Comparison of ENCODE assay signal across 8 cellular contexts in the genomic region with DNA sequence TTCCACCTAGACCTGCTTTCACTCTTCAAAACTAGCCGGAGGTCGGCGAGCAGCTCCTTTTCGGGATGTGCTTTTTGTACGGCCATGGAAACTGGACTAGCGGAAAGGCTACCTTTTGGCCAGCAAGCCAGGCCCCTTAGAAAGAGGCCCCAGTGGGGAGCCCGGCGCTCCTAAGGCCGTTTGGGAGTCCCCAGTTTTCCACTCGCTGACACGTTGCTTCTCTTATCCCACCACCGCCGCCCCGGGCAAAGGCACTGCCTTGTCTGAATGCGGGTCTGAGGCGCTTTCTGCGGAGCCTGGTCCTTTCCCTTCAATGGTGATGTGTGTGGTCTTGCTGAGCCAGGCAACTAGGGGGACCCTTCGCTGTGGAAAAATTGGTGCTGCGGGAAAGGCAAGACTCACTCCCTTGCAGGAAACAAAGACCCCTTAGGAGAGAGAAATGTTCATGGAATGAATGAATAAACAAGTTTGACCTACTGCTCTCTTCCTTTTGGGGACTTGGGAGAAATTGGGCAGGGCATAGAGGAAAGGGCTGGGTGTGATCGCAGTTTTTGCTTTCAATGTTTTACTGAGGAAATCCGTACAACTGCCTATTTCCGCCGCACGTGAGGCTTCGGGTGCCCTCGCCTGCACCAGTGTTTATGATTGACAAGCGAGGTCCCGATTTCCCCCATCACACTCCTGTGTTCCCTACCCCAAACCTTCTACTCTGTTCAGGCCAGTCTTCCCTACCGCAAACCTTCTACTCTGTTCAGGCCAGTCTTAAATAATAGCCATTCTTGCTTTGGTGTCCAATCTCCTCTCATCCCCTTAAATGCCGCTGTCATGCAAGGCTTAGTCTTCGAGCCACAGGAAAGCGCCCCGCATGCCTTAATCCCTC. TPM values are rescaled to one million over a fixed set of nuclear protein-coding genes. Genes with fewer than 3 reads are reported as not detected.
A peak's percentile ranks its signal among the peaks of the same experiment; 100 is the strongest.
DNase-seq lines count a peak whose midpoint lies in the region; ATAC-seq lines count a peak whose summit lies in the region.

No MANE protein-coding gene starts in this region.

- DNase-seq in AG20443 (ENCODE audit: low spot score) (peak; percentile 42), HAP-1 (ENCODE audit: low spot score in 2 of 2) (peak; percentile 35 to 71), SK-N-DZ (ENCODE audit: low spot score) (peak; percentile 80), anterior cingulate cortex (lab: John Stamatoyannopoulos, UW) (peak in 37 of 58 donors; percentile 5 to 49 (median 27)), hypothalamus (lab: John Stamatoyannopoulos, UW) (peak in 39 of 51 donors; percentile 10 to 69 (median 36))

- no peaks in the 10 kb centered on the region for H3K27me3 ChIP-seq in HAP-1 (ENCODE audit: low read depth)
- H3K27me3 ChIP-seq in rectal smooth muscle tissue (ENCODE audit: control insufficient read depth, insufficient read depth, low read length), result no peaks in the 10 kb centered on the region

- H3K27ac ChIP-seq in rectal smooth muscle tissue (ENCODE audit: low read depth, low read length), result peak overlapping the region; percentile 84

- H3K9me3 ChIP-seq in HAP-1, result no peaks in the 10 kb centered on the region

- ATAC-seq in GM21529 (IDR thresholded peaks at IDR 0.05; ENCODE audit: unreplicated experiment), result no peak
- no peak for ATAC-seq in HG03571 (IDR thresholded peaks at IDR 0.05; ENCODE audit: unreplicated experiment)

- peak overlapping the region; percentile 72 for H3K9ac ChIP-seq in rectal smooth muscle tissue (ENCODE audit: low read length)

- H3K4me1 ChIP-seq in HAP-1 (peaks cover 22% of the 10 kb centered on the region), rectal smooth muscle tissue (ENCODE audit: control insufficient read depth, insufficient read depth, low read length) (peaks cover 16% of the 10 kb centered on the region)

- in situ Hi-C loops in HAP-1 (cut with MboI; ENCODE audit: low sequenced_read_pairs), result no loop called here

- H3K36me3 ChIP-seq in HAP-1 (replicated peaks) (peaks cover 34% of the 10 kb centered on the region), rectal smooth muscle tissue (ENCODE audit: control insufficient read depth, insufficient read depth, low read length) (peaks cover 2% of the 10 kb centered on the region)

- H3K4me3 ChIP-seq in HAP-1, result peak overlapping the region; percentile 95
- H3K4me3 ChIP-seq in rectal smooth muscle tissue (ENCODE audit: low read length), result peak overlapping the region; percentile 71

RNA-seq across cellular contexts. Expression of gene SLC38A2, which starts 1.0 kb away (rescaled TPM):
- 155 and 160 TPM in 2 replicates for polyA plus RNA-seq in SK-N-DZ (2014; cell fraction: cytosol; rRNA removed)
- polyA plus RNA-seq in SK-N-DZ (2014; cell fraction: nucleus; rRNA removed), result 232 and 278 TPM in 2 replicates

Comparison
In these comparisons a context has a peak if more than half of its experiments do, and no peak if none do; other contexts are left out.
1. DNase-seq: peak in every context shown above with its lines; median percentile 80 in SK-N-DZ; 53 in HAP-1; 42 in AG20443; 36 in hypothalamus; 27 in anterior cingulate cortex.